In genomic region chr3:138334608-138335007, GRCh38 we compare ENCODE assay signal across 6 cellular contexts. TPM values are rescaled to one million over a fixed set of nuclear protein-coding genes. Genes with fewer than 3 reads are reported as not detected.
"Had no signal": no experiment of that assay in that cellular context is flagged by ENCODE, and none has a peak within 500 bp of the region (broad histone marks: within the 10 kb centered on the region; RNA-seq: fewer than 3 reads in every experiment).

No MANE protein-coding gene starts in this region.

- H2AFZ ChIP-seq: GM23338 had no signal

- H3K4me3 ChIP-seq: GM23338 had no signal

- DNase-seq: H9, HCEC 1CT, IMR-90 had no signal

- ATAC-seq: GM23338 had no signal

- H3K4me2 ChIP-seq: GM23338 had no signal

RNA-seq across cellular contexts. Expression of gene NME9, which starts 5.0 kb away (rescaled TPM):
- total RNA-seq: H1, H9, HT-29, IMR-90 had no signal
- polyA plus RNA-seq: IMR-90 had no signal
